In genomic region chr2:48420512-48421197, GRCh38 we compare ENCODE assay signal across 8 cellular contexts. TPM values are rescaled to one million over a fixed set of nuclear protein-coding genes. Genes with fewer than 3 reads are reported as not detected.
A peak's percentile ranks its signal among the peaks of the same experiment; 100 is the strongest.
DNase-seq lines count a peak whose midpoint lies in the region; ATAC-seq and TF ChIP-seq lines count a peak whose summit lies in the region.

No MANE protein-coding gene starts in this region.

- H3K4me3 ChIP-seq in trophoblast cell (ENCODE audit: low read depth, low read length) = no peak overlapping the region
- no peak overlapping the region for H3K4me3 ChIP-seq in tibial artery

- peak overlapping the region; percentile 20 for H3K27ac ChIP-seq in trophoblast cell (ENCODE audit: low read depth, low read length)
- H3K27ac ChIP-seq in tibial artery = no peak overlapping the region

- peak overlapping the region; percentile 70 for H2AK5ac ChIP-seq in trophoblast cell (ENCODE audit: low read length)

- WGBS in trophoblast cell (ENCODE audit: extremely low coverage, insufficient coverage, insufficient read length) = no CpG with 5 or more reads among the region's 17 CpGs

- H4K91ac ChIP-seq in trophoblast cell (ENCODE audit: low read depth, low read length) = peak overlapping the region; percentile 81

- peaks cover 36% of the 10 kb centered on the region for H3K4me1 Mint-ChIP-seq in activated naive CD8-positive, alpha-beta T cell (ENCODE audit: low read depth)

- H3K4me1 ChIP-seq in trophoblast cell (ENCODE audit: control insufficient read depth in 1 of 2, insufficient read depth in 2 of 2, low read length in 2 of 2) (peaks cover 10 to 22% of the 10 kb centered on the region in 2 experiments), tibial artery (peaks cover 0 to 13% (median 4%) of the 10 kb centered on the region in 4 donors)

- H3K23ac ChIP-seq in trophoblast cell (ENCODE audit: low read length) = no peak overlapping the region

- peaks cover 3% of the 10 kb centered on the region for H3K79me2 ChIP-seq in trophoblast cell (ENCODE audit: control insufficient read depth, insufficient read depth, low read length, poor library complexity)

- H3K27ac Mint-ChIP-seq in activated naive CD8-positive, alpha-beta T cell = no peak overlapping the region

- no peaks in the 10 kb centered on the region for H3K27me3 Mint-ChIP-seq in activated naive CD8-positive, alpha-beta T cell

- H3K4me3 Mint-ChIP-seq in activated naive CD8-positive, alpha-beta T cell = peak overlapping the region; percentile 40

- H3K27me3 ChIP-seq in trophoblast cell (ENCODE audit: insufficient read depth, low read length) (no peaks in the 10 kb centered on the region), tibial artery (no peaks in the 10 kb centered on the region)

- peak overlapping the region; percentile 29 for H3K4me2 ChIP-seq in trophoblast cell (ENCODE audit: low read length)

- H3K9ac ChIP-seq in trophoblast cell (ENCODE audit: low read length) = no peak overlapping the region

- no peaks in the 10 kb centered on the region for H3K36me3 ChIP-seq in trophoblast cell (ENCODE audit: control insufficient read depth in 1 of 2, insufficient read depth in 2 of 2, low read length in 2 of 2)
- no peaks in the 10 kb centered on the region for H3K36me3 ChIP-seq in tibial artery

- intact Hi-C loops in tibial artery (cut with DNase I; ENCODE audit: low total_unique reads) = loop anchor here (10.0 kb wide), 1 partner anchor 566 kb away; no protein-coding TSS in a partner anchor

- no peak overlapping the region for H4K12ac ChIP-seq in trophoblast cell (ENCODE audit: low read depth, low read length)

- ATAC-seq in HG02678 (IDR thresholded peaks at IDR 0.05; ENCODE audit: unreplicated experiment) = peak; percentile 77

- H3K14ac ChIP-seq in trophoblast cell (ENCODE audit: low read length) = peak overlapping the region; percentile 80

- H3K36me3 Mint-ChIP-seq in activated naive CD8-positive, alpha-beta T cell = no peaks in the 10 kb centered on the region

- peak overlapping the region; percentile 19 for H3K4ac ChIP-seq in trophoblast cell (ENCODE audit: low read depth, low read length)

- peak overlapping the region; percentile 85 for H2BK12ac ChIP-seq in trophoblast cell (ENCODE audit: low read length)

- H3K18ac ChIP-seq in trophoblast cell (ENCODE audit: low read length) = peak overlapping the region; percentile 15

- H3K79me1 ChIP-seq in trophoblast cell (ENCODE audit: low read length) = peaks cover 9% of the 10 kb centered on the region

- peak; percentile 89 for TF ChIP-seq CTCF in GM10266 (IDR thresholded peaks at IDR 0.05; ENCODE audit: control insufficient read depth, insufficient read depth, low read depth, missing control alignments)
- TF ChIP-seq CTCF in tibial artery (IDR thresholded peaks at IDR 0.05) = peak; percentile 92 to 98

- H3K9me3 ChIP-seq in trophoblast cell (ENCODE audit: insufficient read depth, low read depth, low read length) (no peaks in the 10 kb centered on the region), tibial artery (no peaks in the 10 kb centered on the region)

- H2AFZ ChIP-seq in trophoblast cell (ENCODE audit: insufficient read depth, low read length, poor library complexity) = peak overlapping the region; percentile 31

- no peaks in the 10 kb centered on the region for H3K9me3 Mint-ChIP-seq in activated naive CD8-positive, alpha-beta T cell (ENCODE audit: low read depth)

- H4K8ac ChIP-seq in trophoblast cell (ENCODE audit: low read depth, low read length) = peak overlapping the region; percentile 40

- DNase-seq in GM10266 (ENCODE audit: extremely low spot score) (peak; percentile 73), NCI-H1105 treated with DMSO at 0.1 percent for 48 hours (lab: John Stamatoyannopoulos, UW) (peak; percentile 79), SKM-1 (lab: John Stamatoyannopoulos, UW; ENCODE audit: unreplicated experiment) (peak; percentile 81), glomerular visceral epithelial cell (ENCODE audit: extremely low spot score) (peak; percentile 80), trophoblast cell (peak; percentile 92 to 99), tibial artery (peak; percentile 86 to 90)

- peak overlapping the region; percentile 36 for H2BK120ac ChIP-seq in trophoblast cell (ENCODE audit: insufficient read depth, low read length, poor library complexity)

- H2BK5ac ChIP-seq in trophoblast cell (ENCODE audit: low read depth, low read length, poor library complexity) = peak overlapping the region; percentile 62

RNA-seq across cellular contexts. Expression of gene PPP1R21, which starts 19.9 kb away (rescaled TPM):
- polyA plus RNA-seq in trophoblast cell (2013) = 21.0 and 22.0 TPM in 2 replicates
